Comparison of ENCODE assay signal across 9 cellular contexts in genomic region chr11:13318498-13319295, GRCh38. TPM values are rescaled to one million over a fixed set of nuclear protein-coding genes. Genes with fewer than 3 reads are reported as not detected.
A peak's percentile ranks its signal among the peaks of the same experiment; 100 is the strongest.
DNase-seq lines count a peak whose midpoint lies in the region; ATAC-seq, FAIRE-seq and TF ChIP-seq lines count a peak whose summit lies in the region.
"Had no signal": no experiment of that assay in that cellular context is flagged by ENCODE, and none has a peak within 500 bp of the region (broad histone marks: within the 10 kb centered on the region; RNA-seq: fewer than 3 reads in every experiment).

No MANE protein-coding gene starts in this region.

- H3K36me3 ChIP-seq in CD4-positive, alpha-beta memory T cell (ENCODE audit: insufficient read depth, low read length): peaks cover 6% of the 10 kb centered on the region
- H3K36me3 ChIP-seq in GM12878 (ENCODE audit: control insufficient read depth in 2 of 2, insufficient read depth in 2 of 2, low read length in 1 of 2) (peaks cover 1 to 3% of the 10 kb centered on the region in 2 experiments; a peak in 2 of 4 replicates), osteoblast (ENCODE audit: insufficient read depth, low read length) (no peaks in the 10 kb centered on the region), sigmoid colon (no peaks in the 10 kb centered on the region)

- H3K27me3 ChIP-seq in CD4-positive, alpha-beta memory T cell (ENCODE audit: insufficient read depth, low read length): no peaks in the 10 kb centered on the region
- H3K27me3 ChIP-seq in GM12878 (replicated peaks in 1 of 2; ENCODE audit: control insufficient read depth in 2 of 2, insufficient read depth in 2 of 2, low read length in 1 of 2) (no peaks in the 10 kb centered on the region), osteoblast (ENCODE audit: insufficient read depth, low read length) (no peaks in the 10 kb centered on the region), sigmoid colon (no peaks in the 10 kb centered on the region)

- H4K20me1 ChIP-seq in GM12878 (ENCODE audit: control insufficient read depth, insufficient read depth) (no peaks in the 10 kb centered on the region), osteoblast (ENCODE audit: insufficient read depth, low read length) (peaks cover 10% of the 10 kb centered on the region)

- no peak for DNase-seq in CD4-positive, alpha-beta memory T cell
- peak; percentile 43 for DNase-seq in GM19240 (ENCODE audit: insufficient read length, low spot score)
- DNase-seq in GM12878 (ENCODE audit: low read depth, low spot score): no peak
- DNase-seq in NCI-H82 treated with DMSO at 0.1 percent for 48 hours (lab: John Stamatoyannopoulos, UW; ENCODE audit: unreplicated experiment): no peak
- no peak for DNase-seq in osteoblast (ENCODE audit: insufficient read length, low spot score, missing footprints)
- DNase-seq in sigmoid colon: no peak
- DNase-seq in amniotic stem cell (lab: John Stamatoyannopoulos, UW): no peak
- DNase-seq: NCI-H1436 had no signal

- H3K27ac ChIP-seq in CD4-positive, alpha-beta memory T cell (ENCODE audit: low read depth, low read length): no peak overlapping the region
- H3K27ac ChIP-seq in GM12878 (ENCODE audit: control insufficient read depth, insufficient read depth) (peak overlapping the region; percentile 27), osteoblast (ENCODE audit: low read depth, low read length) (no peak overlapping the region), sigmoid colon (peak overlapping the region in 1 of 4 donors; percentile 11)

- peak overlapping the region; percentile 3 to 79 (median 45) for H3K4me3 Mint-ChIP-seq in CD4-positive, alpha-beta memory T cell

- H3K4me1 ChIP-seq in CD4-positive, alpha-beta memory T cell (ENCODE audit: insufficient read depth, low read length): peaks cover 78% of the 10 kb centered on the region
- H3K4me1 ChIP-seq in GM12878 (ENCODE audit: control insufficient read depth, insufficient read depth, low read length) (peaks cover 24% of the 10 kb centered on the region), osteoblast (ENCODE audit: insufficient read depth, low read length) (peaks cover 12% of the 10 kb centered on the region), sigmoid colon (peaks cover 0 to 65% (median 36%) of the 10 kb centered on the region in 4 donors)

- H3K27ac Mint-ChIP-seq in CD4-positive, alpha-beta memory T cell: peak overlapping the region; percentile 1 to 87 (median 61)

- TF ChIP-seq CTCF in GM12878 (IDR thresholded peaks at IDR 0.05 in 2 of 3, conservative IDR thresholded peaks at IDR 0.05 in 1 of 3; ENCODE audit: control insufficient read depth in 2 of 3, extremely low read depth in 1 of 3, insufficient read depth in 1 of 3, low read depth in 3 of 3, low read length in 3 of 3) (no peak), osteoblast (IDR thresholded peaks at IDR 0.05; ENCODE audit: extremely low read depth, low read depth, low read length) (no peak), sigmoid colon (IDR thresholded peaks at IDR 0.05) (no peak)

- H3K27me3 Mint-ChIP-seq in CD4-positive, alpha-beta memory T cell: no peaks in the 10 kb centered on the region

- WGBS in GM12878 (ENCODE audit: insufficient coverage, insufficient replicate concordance, low lambda C conversion rate, missing lambda C conversion rate): 0% methylated on average over 2 of the region's 2 CpGs
- 8 to 27% methylated on average over 2 of the region's 2 CpGs for WGBS in sigmoid colon, 2 donors

- POLR2A ChIA-PET in CD4-positive, alpha-beta memory T cell (lab: Charles Lee; ENCODE audit: partially characterized antibody): interaction anchor here (1.1 to 1.4 kb wide), 2 partner anchors 39 to 42 kb away, joined by 3 read pairs; no protein-coding TSS in a partner anchor
- POLR2A ChIA-PET in GM12878 (lab: Charles Lee): interaction anchor here (0.7 to 4.1 kb wide), 15 partner anchors 12 to 213 kb away, joined by 3 to 28 read pairs (median 7); no protein-coding TSS in a partner anchor

- no peak for TF ChIP-seq RAD21 in GM12878 (IDR thresholded peaks at IDR 0.05; ENCODE audit: insufficient read depth, low read depth, low read length)

- in situ Hi-C loops in GM12878 (cut with MboI): no loop called here

- CTCF ChIA-PET in CD4-positive, alpha-beta memory T cell (lab: Charles Lee; ENCODE audit: partially characterized antibody): interaction anchor here (1.0 to 3.2 kb wide), 5 partner anchors 17 to 109 kb away, joined by 3 to 19 read pairs (median 3); no protein-coding TSS in a partner anchor
- CTCF ChIA-PET in GM12878 (lab: Yijun Ruan, JAX): interaction anchor here (0.6 to 11.7 kb wide), 12 partner anchors 8 to 1005 kb away, joined by 3 to 149 read pairs (median 4); no protein-coding TSS in a partner anchor

- no peak for TF ChIP-seq POLR2A in GM12878 (IDR thresholded peaks at IDR 0.05; ENCODE audit: low read depth, low read length)
- no peak for TF ChIP-seq POLR2A in sigmoid colon (IDR thresholded peaks at IDR 0.05)

- H3K9ac ChIP-seq in GM12878 (ENCODE audit: control insufficient read depth, insufficient read depth, low read length): no peak overlapping the region; the same call in 1 of the 2 replicates

- intact Hi-C loops in CD4-positive, alpha-beta memory T cell (cut with micrococcal nuclease): loop anchor here (5.0 kb wide), 1 partner anchor 41 kb away; the partner anchor contains the start of gene BMAL1
- intact Hi-C loops in GM12878 (cut with micrococcal nuclease; ENCODE audit: unreplicated experiment) (no loop called here), sigmoid colon (cut with DNase I) (no loop called here)

- no TSS peak for BruUV-seq in GM12878 (replicated peaks; lab: Mats Ljungman, UMichigan)

- SMC1A ChIA-PET in GM12878 (lab: Charles Lee; ENCODE audit: uncharacterized antibody, unreplicated experiment): interaction anchor here (0.8 to 12.9 kb wide), 14 partner anchors 8 to 259 kb away, joined by 3 to 226 read pairs (median 6); no protein-coding TSS in a partner anchor

- H2AFZ ChIP-seq in GM12878 (ENCODE audit: control insufficient read depth, low read depth, low read length) (peak overlapping the region; percentile 28; the same call in 1 of the 2 replicates), osteoblast (ENCODE audit: low read length) (no peak overlapping the region)

- RAD21 ChIA-PET in GM12878 (lab: Charles Lee; ENCODE audit: unreplicated experiment): interaction anchor here (0.5 to 8.7 kb wide), 15 partner anchors 10 to 295 kb away, joined by 3 to 103 read pairs (median 4); no protein-coding TSS in a partner anchor

- H3K9me3 Mint-ChIP-seq in CD4-positive, alpha-beta memory T cell: no peaks in the 10 kb centered on the region

- no peak for TF ChIP-seq EP300 in GM12878 (IDR thresholded peaks at IDR 0.05; ENCODE audit: borderline replicate concordance in 1 of 2, control insufficient read depth in 1 of 2, low read depth in 2 of 2, low read length in 2 of 2)
- no peak for TF ChIP-seq EP300 in sigmoid colon (IDR thresholded peaks at IDR 0.05)

- no peaks in the 10 kb centered on the region for H3K9me3 ChIP-seq in CD4-positive, alpha-beta memory T cell (ENCODE audit: control insufficient read depth in 1 of 2, low read length in 2 of 2)
- H3K9me3 ChIP-seq in GM12878 (replicated peaks; ENCODE audit: control insufficient read depth, insufficient read depth, low read length) (no peaks in the 10 kb centered on the region), osteoblast (ENCODE audit: low read depth, low read length) (no peaks in the 10 kb centered on the region), sigmoid colon (no peaks in the 10 kb centered on the region)

- peak; percentile 35 for FAIRE-seq in GM12878 (lab: Jason Lieb, UNC)

- peaks cover 46% of the 10 kb centered on the region for H3K79me2 ChIP-seq in GM12878 (ENCODE audit: control insufficient read depth, insufficient read depth, low read length)
- H3K79me2 ChIP-seq in osteoblast (ENCODE audit: insufficient read depth, low read length): peaks cover 21% of the 10 kb centered on the region

- H3K4me3 ChIP-seq in CD4-positive, alpha-beta memory T cell (ENCODE audit: low read length in 2 of 2): no peak overlapping the region
- peak overlapping the region; percentile 24 for H3K4me3 ChIP-seq in GM12878
- H3K4me3 ChIP-seq in osteoblast (ENCODE audit: insufficient read depth, low read length): no peak overlapping the region
- no peak overlapping the region for H3K4me3 ChIP-seq in sigmoid colon

- H3K36me3 Mint-ChIP-seq in CD4-positive, alpha-beta memory T cell: peaks cover 17 to 33% of the 10 kb centered on the region in 2 donors

- peak overlapping the region; percentile 75 for H3K4me2 ChIP-seq in GM12878 (ENCODE audit: control insufficient read depth, insufficient read depth)
- H3K4me2 ChIP-seq in osteoblast (ENCODE audit: insufficient read depth, low read length): no peak overlapping the region

- peak; percentile 86 for ATAC-seq in HG03095 (IDR thresholded peaks at IDR 0.05; ENCODE audit: unreplicated experiment)
- peak; percentile 62 for ATAC-seq in GM12878

- peaks cover 59 to 83% (median 69%) of the 10 kb centered on the region in 4 donors for H3K4me1 Mint-ChIP-seq in CD4-positive, alpha-beta memory T cell

TF ChIP-seq in GM12878, 131 proteins besides CTCF, POLR2A, EP300 and RAD21 (continues in another document):
- no peak for TF ChIP-seq ATF3 (IDR thresholded peaks at IDR 0.05; ENCODE audit: borderline replicate concordance, extremely low read depth, low read depth, low read length)

RNA-seq across cellular contexts. Expression of gene BMAL1, which starts 41.1 kb away (rescaled TPM):
- total RNA-seq in CD4-positive, alpha-beta memory T cell: 100 to 1,000 TPM; 101 to 112 TPM
- polyA plus RNA-seq in CD4-positive, alpha-beta memory T cell: 10 to 100 TPM; 18.8 to 38.8 TPM
- total RNA-seq in GM12878 (2013; cell fraction: nucleolus; rRNA removed): 66.1 and 72.4 TPM in 2 replicates
- total RNA-seq in GM12878 (2014; rRNA removed) (11.3 and 13.0 TPM in 2 replicates), GM12878 (2014; rRNA removed; fragmentation: Illumina TruSeq; extraction: Trizol) (13.8 and 15.4 TPM in 2 replicates), GM12878 (2021) (11.6 and 13.4 TPM in 2 replicates), osteoblast (8.5 and 13.0 TPM in 2 replicates), sigmoid colon (10 to 100 TPM; 21.0 to 41.5 (median 29.1) TPM)
- polyA plus RNA-seq in GM12878 (2011; ENCODE audit: low read depth): 18.1 TPM
- polyA plus RNA-seq in GM12878 (2011; rRNA removed) (40.6 and 48.9 TPM in 2 replicates), GM12878 (2014; fragmentation: Illumina TruSeq; extraction: Trizol) (16.1 and 23.7 TPM in 2 replicates), GM12878 (2014; fragmentation: Nextera tagmentation; extraction: Ambion mirVana) (1 to 10 TPM; 3.5 to 4.6 TPM), GM12878 (2014; rRNA removed) (15.4 and 17.5 TPM in 2 replicates), GM12878 (2016; fragmentation: Nextera tagmentation; extraction: Ambion mirVana) (10 to 100 TPM; 12.0 to 14.2 TPM), sigmoid colon (10 to 100 TPM; 10.8 to 27.7 (median 13.8) TPM)
- 15.6 and 17.6 TPM in 2 replicates for polyA plus RNA-seq in GM12878 (2011; cell fraction: cytosol; rRNA removed)
- 119 and 146 TPM in 2 replicates for polyA plus RNA-seq in GM12878 (2011; cell fraction: nucleus; rRNA removed)
- polyA plus RNA-seq in GM12878 (2012): 7.4 and 7.7 TPM in 2 replicates
- 37.3 and 46.3 TPM in 2 replicates for polyA minus RNA-seq in GM12878 (2011; rRNA and poly(A)+ RNA removed)
- polyA minus RNA-seq in GM12878 (2011; cell fraction: cytosol; rRNA and poly(A)+ RNA removed): 15.2 and 16.0 TPM in 2 replicates
- 55.7 and 73.1 TPM in 2 replicates for polyA minus RNA-seq in GM12878 (2011; cell fraction: nucleus; rRNA and poly(A)+ RNA removed)
